31 cellular contexts compared by ENCODE assay signal in the genomic region with DNA sequence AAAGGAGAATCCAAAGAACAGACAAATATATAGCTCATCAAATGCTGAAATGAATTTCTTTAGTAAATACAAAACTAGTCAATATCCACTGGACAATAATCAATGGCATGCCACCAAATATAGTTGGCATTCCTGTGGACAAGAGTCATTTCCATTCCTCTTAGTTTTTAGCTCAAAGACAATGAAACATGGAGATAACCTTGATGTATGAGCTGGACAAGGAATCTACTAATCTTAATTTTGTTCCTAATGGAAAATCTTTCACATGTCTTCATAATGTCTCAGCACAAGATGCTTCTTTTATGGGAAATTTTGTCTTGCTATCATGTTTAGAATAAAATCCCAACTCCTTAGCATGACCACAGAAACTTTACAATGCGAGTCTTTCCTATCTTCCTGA.
"Had no signal": no experiment of that assay in that cellular context is flagged by ENCODE, and none has a peak within 500 bp of the region (broad histone marks: within the 10 kb centered on the region; RNA-seq: fewer than 3 reads in every experiment).

No MANE protein-coding gene starts in this region.

- FAIRE-seq: small intestine, urothelium cell line had no signal

- H3K4me1 ChIP-seq: parathyroid adenoma, psoas muscle, right lobe of liver, thyroid gland, upper lobe of left lung, vagina had no signal

- H3K79me2 ChIP-seq: parathyroid adenoma had no signal

- H3K27ac Mint-ChIP-seq: naive thymus-derived CD8-positive, alpha-beta T cell; natural killer cell treated with Interleukin-12 subunit alpha and Interleukin-12 subunit beta and Interleukin-15 and Interleukin-18, amount 100 ng/mL, for 72 hours; nephron progenitor cell; progenitor cell of endocrine pancreas; stimulated activated effector memory CD8-positive, alpha-beta T cell treated with anti-CD3 and anti-CD28 coated beads, Interleukin-12 subunit alpha, Interleukin-12 subunit beta, amount 100 ng/mL, for 72 hours; stimulated activated naive B cell treated with anti-CD40 and anti-IgM and Interleukin-4, amounts not matched to agents 10 μg/mL and 1 μg/mL and 100 μg/mL, for 72 hours; stimulated activated naive CD8-positive, alpha-beta T cell treated with anti-CD3 and anti-CD28 coated beads, Interleukin-15, Interleukin-2, amounts not matched to agents 100 ng/mL and 50 ng/mL, for 24 hours had no signal

- H3K9me3 Mint-ChIP-seq: naive thymus-derived CD8-positive, alpha-beta T cell; natural killer cell treated with Interleukin-12 subunit alpha and Interleukin-12 subunit beta and Interleukin-15 and Interleukin-18, amount 100 ng/mL, for 72 hours; nephron progenitor cell; neural crest cell; stimulated activated effector memory CD8-positive, alpha-beta T cell treated with anti-CD3 and anti-CD28 coated beads, Interleukin-12 subunit alpha, Interleukin-12 subunit beta, amount 100 ng/mL, for 72 hours; stimulated activated naive B cell treated with anti-CD40 and anti-IgM and Interleukin-4, amounts not matched to agents 10 μg/mL and 1 μg/mL and 100 μg/mL, for 72 hours; stimulated activated naive CD8-positive, alpha-beta T cell treated with anti-CD3 and anti-CD28 coated beads, Interleukin-15, Interleukin-2, amounts not matched to agents 100 ng/mL and 50 ng/mL, for 24 hours had no signal

- H3K27ac ChIP-seq: neutrophil, ovary, parathyroid adenoma, psoas muscle, right lobe of liver, sigmoid colon, stomach, thoracic aorta, thyroid gland, tibial nerve, upper lobe of left lung, vagina had no signal

- H2AFZ ChIP-seq: parathyroid adenoma had no signal

- H3K9me3 ChIP-seq: neutrophil, ovary, psoas muscle, right lobe of liver, sigmoid colon, stomach, thoracic aorta, thyroid gland, tibial nerve, upper lobe of left lung, vagina had no signal

- ATAC-seq: naive thymus-derived CD8-positive, alpha-beta T cell; natural killer cell treated with Interleukin-12 subunit alpha and Interleukin-12 subunit beta and Interleukin-15 and Interleukin-18, amount 100 ng/mL, for 72 hours; psoas muscle; right cardiac atrium; right lobe of liver; stimulated activated effector memory CD8-positive, alpha-beta T cell treated with anti-CD3 and anti-CD28 coated beads, Interleukin-12 subunit alpha, Interleukin-12 subunit beta, amount 100 ng/mL, for 72 hours; stimulated activated naive B cell treated with anti-CD40 and anti-IgM and Interleukin-4, amounts not matched to agents 10 μg/mL and 1 μg/mL and 100 μg/mL, for 72 hours had no signal

- H3K27me3 ChIP-seq: ovary, right lobe of liver, sigmoid colon, stomach, thyroid gland, tibial nerve, upper lobe of left lung, vagina had no signal

- H3K4me1 Mint-ChIP-seq: naive thymus-derived CD8-positive, alpha-beta T cell; nephron progenitor cell; neural crest cell; stimulated activated effector memory CD8-positive, alpha-beta T cell treated with anti-CD3 and anti-CD28 coated beads, Interleukin-12 subunit alpha, Interleukin-12 subunit beta, amount 100 ng/mL, for 72 hours; stimulated activated naive B cell treated with anti-CD40 and anti-IgM and Interleukin-4, amounts not matched to agents 10 μg/mL and 1 μg/mL and 100 μg/mL, for 72 hours had no signal

- H3K27me3 Mint-ChIP-seq: progenitor cell of endocrine pancreas had no signal

- DNase-seq: naive thymus-derived CD8-positive, alpha-beta T cell; nephron progenitor cell; nucleus accumbens; ovary; posterior cingulate gyrus; psoas muscle; right cardiac atrium; right lobe of liver; sigmoid colon; small intestine; stimulated activated CD4-positive, alpha-beta T cell treated with anti-CD3 and anti-CD28 coated beads, Interleukin-15, amount 100 ng/mL, for 24 hours; stimulated activated CD4-positive, alpha-beta T cell treated with anti-CD3 and anti-CD28 coated beads, Interleukin-2, amount 100 ng/mL, for 24 hours; stimulated activated CD4-positive, alpha-beta T cell treated with anti-CD3 and anti-CD28 coated beads, Interleukin-2, amount 100 ng/mL, for 48 hours; stimulated activated CD4-positive, alpha-beta T cell treated with anti-CD3 and anti-CD28 coated beads, Interleukin-4, amount 100 ng/mL, for 24 hours; stimulated activated naive B cell treated with anti-CD40 and anti-IgM and Interleukin-4, amounts not matched to agents 10 μg/mL and 1 μg/mL and 100 μg/mL, for 72 hours; stimulated activated naive CD4-positive, alpha-beta T cell treated with Interleukin-2 at 50 U/mL for 16 hours; stomach; thyroid gland; trophoblast cell; upper lobe of left lung had no signal

- H3K4me3 ChIP-seq: ovary, psoas muscle, right lobe of liver, sigmoid colon, stomach, thoracic aorta, thyroid gland, tibial nerve, upper lobe of left lung, vagina had no signal

- H3K4me3 Mint-ChIP-seq: naive thymus-derived CD8-positive, alpha-beta T cell; natural killer cell treated with Interleukin-12 subunit alpha and Interleukin-12 subunit beta and Interleukin-15 and Interleukin-18, amount 100 ng/mL, for 72 hours; nephron progenitor cell; neural crest cell; stimulated activated effector memory CD8-positive, alpha-beta T cell treated with anti-CD3 and anti-CD28 coated beads, Interleukin-12 subunit alpha, Interleukin-12 subunit beta, amount 100 ng/mL, for 72 hours; stimulated activated naive B cell treated with anti-CD40 and anti-IgM and Interleukin-4, amounts not matched to agents 10 μg/mL and 1 μg/mL and 100 μg/mL, for 72 hours; stimulated activated naive CD8-positive, alpha-beta T cell treated with anti-CD3 and anti-CD28 coated beads, Interleukin-15, Interleukin-2, amounts not matched to agents 100 ng/mL and 50 ng/mL, for 24 hours had no signal

- H3K9ac ChIP-seq: parathyroid adenoma had no signal

- H3K36me3 Mint-ChIP-seq: naive thymus-derived CD8-positive, alpha-beta T cell; natural killer cell treated with Interleukin-12 subunit alpha and Interleukin-12 subunit beta and Interleukin-15 and Interleukin-18, amount 100 ng/mL, for 72 hours; stimulated activated effector memory CD8-positive, alpha-beta T cell treated with anti-CD3 and anti-CD28 coated beads, Interleukin-12 subunit alpha, Interleukin-12 subunit beta, amount 100 ng/mL, for 72 hours; stimulated activated naive B cell treated with anti-CD40 and anti-IgM and Interleukin-4, amounts not matched to agents 10 μg/mL and 1 μg/mL and 100 μg/mL, for 72 hours had no signal

- H3K36me3 ChIP-seq: neutrophil, ovary, right lobe of liver, sigmoid colon, stomach, thoracic aorta, thyroid gland, tibial nerve, upper lobe of left lung, vagina had no signal
